Comparison of ENCODE assay signal across 1 cellular context in the genomic region with DNA sequence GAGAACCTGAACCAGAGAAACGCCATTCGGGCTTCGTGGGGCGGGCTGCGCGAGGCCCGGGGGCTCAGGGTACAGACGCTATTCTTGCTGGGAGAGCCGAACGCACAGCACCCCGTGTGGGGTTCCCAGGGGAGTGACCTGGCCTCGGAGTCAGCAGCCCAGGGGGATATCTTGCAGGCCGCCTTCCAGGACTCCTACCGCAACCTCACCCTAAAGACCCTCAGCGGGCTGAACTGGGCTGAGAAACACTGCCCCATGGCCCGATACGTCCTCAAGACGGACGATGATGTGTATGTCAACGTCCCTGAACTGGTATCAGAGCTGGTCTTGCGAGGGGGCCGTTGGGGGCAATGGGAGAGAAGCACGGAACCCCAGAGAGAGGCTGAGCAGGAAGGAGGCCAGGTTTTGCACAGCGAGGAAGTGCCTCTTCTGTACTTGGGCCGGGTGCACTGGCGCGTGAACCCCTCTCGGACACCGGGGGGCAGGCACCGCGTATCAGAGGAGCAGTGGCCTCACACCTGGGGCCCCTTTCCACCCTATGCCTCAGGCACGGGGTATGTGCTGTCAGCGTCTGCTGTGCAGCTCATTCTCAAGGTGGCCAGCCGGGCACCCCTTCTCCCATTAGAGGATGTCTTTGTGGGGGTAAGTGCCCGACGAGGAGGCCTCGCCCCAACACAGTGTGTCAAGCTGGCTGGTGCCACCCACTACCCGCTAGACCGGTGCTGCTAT.
A peak's percentile ranks its signal among the peaks of the same experiment; 100 is the strongest.
TF ChIP-seq lines count a peak whose summit lies in the region.

No MANE protein-coding gene starts in this region.

TF ChIP-seq in HepG2, 621 proteins besides CTCF, POLR2A, EP300 and RAD21 (continued from another document):
- TF ChIP-seq, protein P1, sequence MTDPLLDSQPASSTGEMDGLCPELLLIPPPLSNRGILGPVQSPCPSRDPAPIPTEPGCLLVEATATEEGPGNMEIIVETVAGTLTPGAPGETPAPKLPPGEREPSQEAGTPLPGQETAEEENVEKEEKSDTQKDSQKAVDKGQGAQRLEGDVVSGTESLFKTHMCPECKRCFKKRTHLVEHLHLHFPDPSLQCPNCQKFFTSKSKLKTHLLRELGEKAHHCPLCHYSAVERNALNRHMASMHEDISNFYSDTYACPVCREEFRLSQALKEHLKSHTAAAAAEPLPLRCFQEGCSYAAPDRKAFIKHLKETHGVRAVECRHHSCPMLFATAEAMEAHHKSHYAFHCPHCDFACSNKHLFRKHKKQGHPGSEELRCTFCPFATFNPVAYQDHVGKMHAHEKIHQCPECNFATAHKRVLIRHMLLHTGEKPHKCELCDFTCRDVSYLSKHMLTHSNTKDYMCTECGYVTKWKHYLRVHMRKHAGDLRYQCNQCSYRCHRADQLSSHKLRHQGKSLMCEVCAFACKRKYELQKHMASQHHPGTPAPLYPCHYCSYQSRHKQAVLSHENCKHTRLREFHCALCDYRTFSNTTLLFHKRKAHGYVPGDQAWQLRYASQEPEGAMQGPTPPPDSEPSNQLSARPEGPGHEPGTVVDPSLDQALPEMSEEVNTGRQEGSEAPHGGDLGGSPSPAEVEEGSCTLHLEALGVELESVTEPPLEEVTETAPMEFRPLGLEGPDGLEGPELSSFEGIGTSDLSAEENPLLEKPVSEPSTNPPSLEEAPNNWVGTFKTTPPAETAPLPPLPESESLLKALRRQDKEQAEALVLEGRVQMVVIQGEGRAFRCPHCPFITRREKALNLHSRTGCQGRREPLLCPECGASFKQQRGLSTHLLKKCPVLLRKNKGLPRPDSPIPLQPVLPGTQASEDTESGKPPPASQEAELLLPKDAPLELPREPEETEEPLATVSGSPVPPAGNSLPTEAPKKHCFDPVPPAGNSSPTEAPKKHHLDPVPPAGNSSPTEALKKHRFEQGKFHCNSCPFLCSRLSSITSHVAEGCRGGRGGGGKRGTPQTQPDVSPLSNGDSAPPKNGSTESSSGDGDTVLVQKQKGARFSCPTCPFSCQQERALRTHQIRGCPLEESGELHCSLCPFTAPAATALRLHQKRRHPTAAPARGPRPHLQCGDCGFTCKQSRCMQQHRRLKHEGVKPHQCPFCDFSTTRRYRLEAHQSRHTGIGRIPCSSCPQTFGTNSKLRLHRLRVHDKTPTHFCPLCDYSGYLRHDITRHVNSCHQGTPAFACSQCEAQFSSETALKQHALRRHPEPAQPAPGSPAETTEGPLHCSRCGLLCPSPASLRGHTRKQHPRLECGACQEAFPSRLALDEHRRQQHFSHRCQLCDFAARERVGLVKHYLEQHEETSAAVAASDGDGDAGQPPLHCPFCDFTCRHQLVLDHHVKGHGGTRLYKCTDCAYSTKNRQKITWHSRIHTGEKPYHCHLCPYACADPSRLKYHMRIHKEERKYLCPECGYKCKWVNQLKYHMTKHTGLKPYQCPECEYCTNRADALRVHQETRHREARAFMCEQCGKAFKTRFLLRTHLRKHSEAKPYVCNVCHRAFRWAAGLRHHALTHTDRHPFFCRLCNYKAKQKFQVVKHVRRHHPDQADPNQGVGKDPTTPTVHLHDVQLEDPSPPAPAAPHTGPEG (CRISPR knock-in tag; IDR thresholded peaks at IDR 0.05): no peak
- TF ChIP-seq ETV5 (CRISPR knock-in tag; IDR thresholded peaks at IDR 0.05; ENCODE audit: borderline replicate concordance) (0 out of 2 replicates have a peak, but pooled peaks have one; percentile 19), ZBTB1 (CRISPR knock-in tag; IDR thresholded peaks at IDR 0.05; ENCODE audit: borderline replicate concordance) (no peak), FLYWCH1 (CRISPR knock-in tag; IDR thresholded peaks at IDR 0.05) (no peak), NR2C2 (CRISPR knock-in tag; IDR thresholded peaks at IDR 0.05; ENCODE audit: borderline replicate concordance) (no peak), NCOA1 (CRISPR knock-in tag; IDR thresholded peaks at IDR 0.05) (no peak), RARG (CRISPR knock-in tag; IDR thresholded peaks at IDR 0.05; ENCODE audit: low read depth) (no peak), NR1H2 (CRISPR knock-in tag; IDR thresholded peaks at IDR 0.05; ENCODE audit: borderline replicate concordance, low read depth) (no peak), ZNF296 (CRISPR knock-in tag; conservative IDR thresholded peaks at IDR 0.05) (0 out of 2 replicates have a peak, but pooled peaks have one; percentile 27), TOPORS (CRISPR knock-in tag; IDR thresholded peaks at IDR 0.05) (0 out of 2 replicates have a peak, but pooled peaks have one; percentile 67), ZBTB20 (CRISPR knock-in tag; IDR thresholded peaks at IDR 0.05; ENCODE audit: borderline replicate concordance, low read depth) (no peak), FOXJ3 (CRISPR knock-in tag; IDR thresholded peaks at IDR 0.05; ENCODE audit: borderline replicate concordance) (no peak), TEAD2 (CRISPR knock-in tag; IDR thresholded peaks at IDR 0.05) (no peak), RBFOX2 (IDR thresholded peaks at IDR 0.05; ENCODE audit: low read depth, low read length) (no peak), CHD2 (IDR thresholded peaks at IDR 0.05; ENCODE audit: low read depth, low read length) (0 out of 2 replicates have a peak, but pooled peaks have one; percentile 10), RARA (CRISPR knock-in tag; IDR thresholded peaks at IDR 0.05) (no peak), SALL1 (CRISPR knock-in tag; IDR thresholded peaks at IDR 0.05) (no peak), SP5 (CRISPR knock-in tag; IDR thresholded peaks at IDR 0.05; ENCODE audit: borderline replicate concordance, low read depth) (no peak), GATAD1 (CRISPR knock-in tag; IDR thresholded peaks at IDR 0.05) (no peak), ZNF768 (CRISPR knock-in tag; IDR thresholded peaks at IDR 0.05) (no peak), ARID2 (CRISPR knock-in tag; IDR thresholded peaks at IDR 0.05; ENCODE audit: borderline replicate concordance) (no peak), ZNF383 (CRISPR knock-in tag; IDR thresholded peaks at IDR 0.05; ENCODE audit: borderline replicate concordance) (no peak), ZNF180 (CRISPR knock-in tag; IDR thresholded peaks at IDR 0.05; ENCODE audit: borderline replicate concordance, low read depth) (no peak), AGO1 (IDR thresholded peaks at IDR 0.05; ENCODE audit: low read depth, low read length, poor library complexity, severe bottlenecking) (peak; percentile 99), NBN (conservative IDR thresholded peaks at IDR 0.05) (no peak), SALL2 (CRISPR knock-in tag; IDR thresholded peaks at IDR 0.05) (no peak), ZIK1 (CRISPR knock-in tag; IDR thresholded peaks at IDR 0.05; ENCODE audit: borderline replicate concordance, low read depth) (0 out of 2 replicates have a peak, but pooled peaks have one; percentile 61), ZNF282 (IDR thresholded peaks at IDR 0.05; ENCODE audit: partially characterized antibody) (no peak), NFYB (CRISPR knock-in tag; IDR thresholded peaks at IDR 0.05) (no peak), ZFX (CRISPR knock-in tag; IDR thresholded peaks at IDR 0.05; ENCODE audit: low read depth) (no peak), FIP1L1 (IDR thresholded peaks at IDR 0.05; ENCODE audit: borderline replicate concordance, insufficient read depth, low read depth, low read length) (no peak), SRY (CRISPR knock-in tag; IDR thresholded peaks at IDR 0.05) (no peak), NR3C1 (CRISPR knock-in tag; IDR thresholded peaks at IDR 0.05) (no peak), ZNF790 (CRISPR knock-in tag; IDR thresholded peaks at IDR 0.05; ENCODE audit: borderline replicate concordance) (no peak), SNRNP70 (IDR thresholded peaks at IDR 0.05; ENCODE audit: low read depth, low read length) (no peak)
- TF ChIP-seq, protein P2, sequence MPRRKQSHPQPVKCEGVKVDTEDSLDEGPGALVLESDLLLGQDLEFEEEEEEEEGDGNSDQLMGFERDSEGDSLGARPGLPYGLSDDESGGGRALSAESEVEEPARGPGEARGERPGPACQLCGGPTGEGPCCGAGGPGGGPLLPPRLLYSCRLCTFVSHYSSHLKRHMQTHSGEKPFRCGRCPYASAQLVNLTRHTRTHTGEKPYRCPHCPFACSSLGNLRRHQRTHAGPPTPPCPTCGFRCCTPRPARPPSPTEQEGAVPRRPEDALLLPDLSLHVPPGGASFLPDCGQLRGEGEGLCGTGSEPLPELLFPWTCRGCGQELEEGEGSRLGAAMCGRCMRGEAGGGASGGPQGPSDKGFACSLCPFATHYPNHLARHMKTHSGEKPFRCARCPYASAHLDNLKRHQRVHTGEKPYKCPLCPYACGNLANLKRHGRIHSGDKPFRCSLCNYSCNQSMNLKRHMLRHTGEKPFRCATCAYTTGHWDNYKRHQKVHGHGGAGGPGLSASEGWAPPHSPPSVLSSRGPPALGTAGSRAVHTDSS (CRISPR knock-in tag; conservative IDR thresholded peaks at IDR 0.05): no peak
- TF ChIP-seq, protein P3, sequence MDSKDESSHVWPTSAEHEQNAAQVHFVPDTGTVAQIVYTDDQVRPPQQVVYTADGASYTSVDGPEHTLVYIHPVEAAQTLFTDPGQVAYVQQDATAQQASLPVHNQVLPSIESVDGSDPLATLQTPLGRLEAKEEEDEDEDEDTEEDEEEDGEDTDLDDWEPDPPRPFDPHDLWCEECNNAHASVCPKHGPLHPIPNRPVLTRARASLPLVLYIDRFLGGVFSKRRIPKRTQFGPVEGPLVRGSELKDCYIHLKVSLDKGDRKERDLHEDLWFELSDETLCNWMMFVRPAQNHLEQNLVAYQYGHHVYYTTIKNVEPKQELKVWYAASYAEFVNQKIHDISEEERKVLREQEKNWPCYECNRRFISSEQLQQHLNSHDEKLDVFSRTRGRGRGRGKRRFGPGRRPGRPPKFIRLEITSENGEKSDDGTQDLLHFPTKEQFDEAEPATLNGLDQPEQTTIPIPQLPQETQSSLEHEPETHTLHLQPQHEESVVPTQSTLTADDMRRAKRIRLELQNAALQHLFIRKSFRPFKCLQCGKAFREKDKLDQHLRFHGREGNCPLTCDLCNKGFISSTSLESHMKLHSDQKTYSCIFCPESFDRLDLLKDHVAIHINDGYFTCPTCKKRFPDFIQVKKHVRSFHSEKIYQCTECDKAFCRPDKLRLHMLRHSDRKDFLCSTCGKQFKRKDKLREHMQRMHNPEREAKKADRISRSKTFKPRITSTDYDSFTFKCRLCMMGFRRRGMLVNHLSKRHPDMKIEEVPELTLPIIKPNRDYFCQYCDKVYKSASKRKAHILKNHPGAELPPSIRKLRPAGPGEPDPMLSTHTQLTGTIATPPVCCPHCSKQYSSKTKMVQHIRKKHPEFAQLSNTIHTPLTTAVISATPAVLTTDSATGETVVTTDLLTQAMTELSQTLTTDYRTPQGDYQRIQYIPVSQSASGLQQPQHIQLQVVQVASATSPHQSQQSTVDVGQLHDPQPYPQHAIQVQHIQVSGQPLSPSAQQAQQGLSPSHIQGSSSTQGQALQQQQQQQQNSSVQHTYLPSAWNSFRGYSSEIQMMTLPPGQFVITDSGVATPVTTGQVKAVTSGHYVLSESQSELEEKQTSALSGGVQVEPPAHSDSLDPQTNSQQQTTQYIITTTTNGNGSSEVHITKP (CRISPR knock-in tag; IDR thresholded peaks at IDR 0.05; ENCODE audit: low read depth): no peak
- TF ChIP-seq, protein P4, sequence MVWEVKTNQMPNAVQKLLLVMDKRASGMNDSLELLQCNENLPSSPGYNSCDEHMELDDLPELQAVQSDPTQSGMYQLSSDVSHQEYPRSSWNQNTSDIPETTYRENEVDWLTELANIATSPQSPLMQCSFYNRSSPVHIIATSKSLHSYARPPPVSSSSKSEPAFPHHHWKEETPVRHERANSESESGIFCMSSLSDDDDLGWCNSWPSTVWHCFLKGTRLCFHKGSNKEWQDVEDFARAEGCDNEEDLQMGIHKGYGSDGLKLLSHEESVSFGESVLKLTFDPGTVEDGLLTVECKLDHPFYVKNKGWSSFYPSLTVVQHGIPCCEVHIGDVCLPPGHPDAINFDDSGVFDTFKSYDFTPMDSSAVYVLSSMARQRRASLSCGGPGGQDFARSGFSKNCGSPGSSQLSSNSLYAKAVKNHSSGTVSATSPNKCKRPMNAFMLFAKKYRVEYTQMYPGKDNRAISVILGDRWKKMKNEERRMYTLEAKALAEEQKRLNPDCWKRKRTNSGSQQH (CRISPR knock-in tag; IDR thresholded peaks at IDR 0.05; ENCODE audit: low read depth): no peak
- TF ChIP-seq, protein P5, sequence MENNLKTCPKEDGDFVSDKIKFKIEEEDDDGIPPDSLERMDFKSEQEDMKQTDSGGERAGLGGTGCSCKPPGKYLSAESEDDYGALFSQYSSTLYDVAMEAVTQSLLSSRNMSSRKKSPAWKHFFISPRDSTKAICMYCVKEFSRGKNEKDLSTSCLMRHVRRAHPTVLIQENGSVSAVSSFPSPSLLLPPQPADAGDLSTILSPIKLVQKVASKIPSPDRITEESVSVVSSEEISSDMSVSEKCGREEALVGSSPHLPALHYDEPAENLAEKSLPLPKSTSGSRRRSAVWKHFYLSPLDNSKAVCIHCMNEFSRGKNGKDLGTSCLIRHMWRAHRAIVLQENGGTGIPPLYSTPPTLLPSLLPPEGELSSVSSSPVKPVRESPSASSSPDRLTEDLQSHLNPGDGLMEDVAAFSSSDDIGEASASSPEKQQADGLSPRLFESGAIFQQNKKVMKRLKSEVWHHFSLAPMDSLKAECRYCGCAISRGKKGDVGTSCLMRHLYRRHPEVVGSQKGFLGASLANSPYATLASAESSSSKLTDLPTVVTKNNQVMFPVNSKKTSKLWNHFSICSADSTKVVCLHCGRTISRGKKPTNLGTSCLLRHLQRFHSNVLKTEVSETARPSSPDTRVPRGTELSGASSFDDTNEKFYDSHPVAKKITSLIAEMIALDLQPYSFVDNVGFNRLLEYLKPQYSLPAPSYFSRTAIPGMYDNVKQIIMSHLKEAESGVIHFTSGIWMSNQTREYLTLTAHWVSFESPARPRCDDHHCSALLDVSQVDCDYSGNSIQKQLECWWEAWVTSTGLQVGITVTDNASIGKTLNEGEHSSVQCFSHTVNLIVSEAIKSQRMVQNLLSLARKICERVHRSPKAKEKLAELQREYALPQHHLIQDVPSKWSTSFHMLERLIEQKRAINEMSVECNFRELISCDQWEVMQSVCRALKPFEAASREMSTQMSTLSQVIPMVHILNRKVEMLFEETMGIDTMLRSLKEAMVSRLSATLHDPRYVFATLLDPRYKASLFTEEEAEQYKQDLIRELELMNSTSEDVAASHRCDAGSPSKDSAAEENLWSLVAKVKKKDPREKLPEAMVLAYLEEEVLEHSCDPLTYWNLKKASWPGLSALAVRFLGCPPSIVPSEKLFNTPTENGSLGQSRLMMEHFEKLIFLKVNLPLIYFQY (CRISPR knock-in tag; IDR thresholded peaks at IDR 0.05; ENCODE audit: borderline replicate concordance): no peak
- TF ChIP-seq, protein P6, sequence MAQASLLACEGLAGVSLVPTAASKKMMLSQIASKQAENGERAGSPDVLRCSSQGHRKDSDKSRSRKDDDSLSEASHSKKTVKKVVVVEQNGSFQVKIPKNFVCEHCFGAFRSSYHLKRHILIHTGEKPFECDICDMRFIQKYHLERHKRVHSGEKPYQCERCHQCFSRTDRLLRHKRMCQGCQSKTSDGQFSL (CRISPR knock-in tag; IDR thresholded peaks at IDR 0.05): no peak
- TF ChIP-seq, protein P7, sequence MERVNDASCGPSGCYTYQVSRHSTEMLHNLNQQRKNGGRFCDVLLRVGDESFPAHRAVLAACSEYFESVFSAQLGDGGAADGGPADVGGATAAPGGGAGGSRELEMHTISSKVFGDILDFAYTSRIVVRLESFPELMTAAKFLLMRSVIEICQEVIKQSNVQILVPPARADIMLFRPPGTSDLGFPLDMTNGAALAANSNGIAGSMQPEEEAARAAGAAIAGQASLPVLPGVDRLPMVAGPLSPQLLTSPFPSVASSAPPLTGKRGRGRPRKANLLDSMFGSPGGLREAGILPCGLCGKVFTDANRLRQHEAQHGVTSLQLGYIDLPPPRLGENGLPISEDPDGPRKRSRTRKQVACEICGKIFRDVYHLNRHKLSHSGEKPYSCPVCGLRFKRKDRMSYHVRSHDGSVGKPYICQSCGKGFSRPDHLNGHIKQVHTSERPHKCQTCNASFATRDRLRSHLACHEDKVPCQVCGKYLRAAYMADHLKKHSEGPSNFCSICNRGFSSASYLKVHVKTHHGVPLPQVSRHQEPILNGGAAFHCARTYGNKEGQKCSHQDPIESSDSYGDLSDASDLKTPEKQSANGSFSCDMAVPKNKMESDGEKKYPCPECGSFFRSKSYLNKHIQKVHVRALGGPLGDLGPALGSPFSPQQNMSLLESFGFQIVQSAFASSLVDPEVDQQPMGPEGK (CRISPR knock-in tag; IDR thresholded peaks at IDR 0.05): peak; percentile 11; the same call in 1 of the 2 replicates
